Comparison of ENCODE assay signal across 17 cellular contexts in the genomic region with DNA sequence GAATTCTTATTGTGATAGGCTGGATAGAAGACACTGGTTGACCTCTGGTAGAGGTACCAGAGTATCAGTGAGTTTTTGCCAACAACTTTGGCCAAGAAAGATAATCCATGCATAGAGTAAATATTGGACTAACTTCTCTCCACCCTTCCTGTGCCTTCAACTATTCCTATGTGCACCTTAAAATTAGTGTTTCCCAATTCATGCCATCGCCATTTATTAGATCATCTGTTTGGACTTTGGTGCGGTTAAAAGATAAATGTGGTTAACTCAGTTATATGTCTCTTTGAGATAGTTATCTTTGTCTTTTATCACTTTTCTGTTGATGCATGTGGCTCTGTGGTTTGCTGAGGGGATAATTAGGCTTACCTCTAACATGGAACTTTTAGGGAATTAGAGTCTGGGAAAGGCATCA. TPM values are rescaled to one million over a fixed set of nuclear protein-coding genes. Genes with fewer than 3 reads are reported as not detected.
A peak's percentile ranks its signal among the peaks of the same experiment; 100 is the strongest.
DNase-seq lines count a peak whose midpoint lies in the region; ATAC-seq, FAIRE-seq and TF ChIP-seq lines count a peak whose summit lies in the region.
"Had no signal": no experiment of that assay in that cellular context is flagged by ENCODE, and none has a peak within 500 bp of the region (broad histone marks: within the 10 kb centered on the region; RNA-seq: fewer than 3 reads in every experiment).

No MANE protein-coding gene starts in this region.

- H3K9me2 ChIP-seq in SK-N-SH: no peaks in the 10 kb centered on the region

- H3K4me1 ChIP-seq in SK-N-SH (ENCODE audit: control insufficient read depth in 1 of 2, insufficient read depth in 2 of 2, low read depth in 1 of 2, low read length in 1 of 2) (peaks cover 4 to 7% of the 10 kb centered on the region in 2 experiments; a peak in 2 of 4 replicates), K562 (replicated peaks in 1 of 2; ENCODE audit: control insufficient read depth in 2 of 2, insufficient read depth in 2 of 2, low read length in 2 of 2) (peaks cover 0 to 4% of the 10 kb centered on the region in 2 experiments; a peak in 4 of 5 replicates), smooth muscle cell (ENCODE audit: low read depth) (peaks cover 9% of the 10 kb centered on the region), uterus (no peaks in the 10 kb centered on the region)

- H3K27me3 ChIP-seq in SK-N-SH (ENCODE audit: insufficient read depth): no peaks in the 10 kb centered on the region
- 0 out of 5 replicates have a peak, but pooled peaks cover 0 to 2% of the 10 kb centered on the region in 2 experiments for H3K27me3 ChIP-seq in K562 (ENCODE audit: control insufficient read depth in 2 of 2, insufficient read depth in 2 of 2, low read length in 2 of 2)
- no peaks in the 10 kb centered on the region for H3K27me3 ChIP-seq in smooth muscle cell (ENCODE audit: low read depth)
- H3K27me3 ChIP-seq in uterus: no peaks in the 10 kb centered on the region

- CTCF ChIA-PET in SK-N-SH (lab: Yijun Ruan, JAX): interaction anchor here (0.6 to 1.2 kb wide), 2 partner anchors 36 to 70 kb away, joined by 3 read pairs; no protein-coding TSS in a partner anchor
- CTCF ChIA-PET in K562 (lab: Yijun Ruan, JAX; ENCODE audit: low intra/inter-chr PET ratio): no interaction called here

- H4K20me1 ChIP-seq in SK-N-SH (ENCODE audit: insufficient read depth): no peaks in the 10 kb centered on the region
- H4K20me1 ChIP-seq in K562 (replicated peaks; ENCODE audit: control insufficient read depth, insufficient read depth, low read length): no peaks in the 10 kb centered on the region
- peaks cover 41% of the 10 kb centered on the region for H4K20me1 ChIP-seq in smooth muscle cell (ENCODE audit: low read depth)
- H4K20me1 ChIP-seq: BLaER1 had no signal

- POLR2A ChIA-PET in SK-N-SH (lab: Yijun Ruan, JAX) (no interaction called here), K562 (lab: Yijun Ruan, JAX) (interaction anchor here (0.5 to 0.9 kb wide), 2 partner anchors 30 to 718 kb away, joined by 3 to 4 read pairs; no protein-coding TSS in a partner anchor)

- H3F3A ChIP-seq in SK-N-SH (replicated peaks; ENCODE audit: insufficient read depth) (peaks cover 6% of the 10 kb centered on the region), smooth muscle cell (ENCODE audit: low read depth) (peaks cover 12% of the 10 kb centered on the region)

- no peaks in the 10 kb centered on the region for H3K9me1 ChIP-seq in K562 (ENCODE audit: control insufficient read depth, insufficient read depth, low read length)

- no peak for ATAC-seq in SK-N-SH treated with all-trans-retinoic acid at 6 μM for 48 hours
- ATAC-seq in K562: no peak
- ATAC-seq in HG02623 (IDR thresholded peaks at IDR 0.05; ENCODE audit: unreplicated experiment): no peak
- no peak for ATAC-seq in GM19395 (IDR thresholded peaks at IDR 0.05; ENCODE audit: unreplicated experiment)

- BruUV-seq in K562 (replicated peaks; lab: Mats Ljungman, UMichigan): no TSS peak

- 88% methylated on average over 2 of the region's 2 CpGs for WGBS in SK-N-SH (ENCODE audit: low lambda C conversion rate)
- WGBS in K562 (ENCODE audit: insufficient coverage, low coverage, missing lambda C conversion rate): 7% methylated on average over 2 of the region's 2 CpGs
- WGBS in smooth muscle cell (ENCODE audit: low lambda C conversion rate): 59% methylated on average over 2 of the region's 2 CpGs

- H3K9me3 ChIP-seq in SK-N-SH (no peaks in the 10 kb centered on the region), K562 (replicated peaks; ENCODE audit: control insufficient read depth, insufficient read depth, low read depth, low read length) (no peaks in the 10 kb centered on the region), smooth muscle cell (replicated peaks; ENCODE audit: low read depth) (no peaks in the 10 kb centered on the region), uterus (no peaks in the 10 kb centered on the region)
- H3K9me3 ChIP-seq: BLaER1, HAP-1 had no signal

- no peak for FAIRE-seq in K562 (lab: Jason Lieb, UNC)
- FAIRE-seq: GM12891, GM19239 had no signal

- H3K27ac ChIP-seq in SK-N-SH (ENCODE audit: low read depth in 2 of 2, low read length in 1 of 2): no peak overlapping the region
- H3K27ac ChIP-seq in K562 (ENCODE audit: extremely low read depth, low read depth, low read length): no peak overlapping the region
- H3K27ac ChIP-seq in smooth muscle cell (ENCODE audit: low read depth): peak overlapping the region; percentile 98
- no peak overlapping the region for H3K27ac ChIP-seq in uterus
- H3K27ac ChIP-seq: 22Rv1, BLaER1, GM23248 had no signal

- H3K4me2 ChIP-seq in SK-N-SH (no peak overlapping the region), K562 (ENCODE audit: insufficient read depth, low read length) (no peak overlapping the region), smooth muscle cell (no peak overlapping the region)
- H3K4me2 ChIP-seq: BLaER1 had no signal

- H3K9ac ChIP-seq in SK-N-SH (no peak overlapping the region), K562 (ENCODE audit: insufficient read depth in 1 of 2, low read depth in 2 of 2, low read length in 2 of 2) (no peak overlapping the region), smooth muscle cell (ENCODE audit: low read depth) (no peak overlapping the region)
- H3K9ac ChIP-seq: BLaER1, GM23248 had no signal

- TF ChIP-seq RAD21 in SK-N-SH (IDR thresholded peaks at IDR 0.05; ENCODE audit: low read length) (no peak), K562 (CRISPR knock-in tag; conservative IDR thresholded peaks at IDR 0.05 in 1 of 2, IDR thresholded peaks at IDR 0.05 in 1 of 2) (no peak)

- H3K79me2 ChIP-seq in SK-N-SH (ENCODE audit: insufficient read depth) (peaks cover 95% of the 10 kb centered on the region), K562 (ENCODE audit: control insufficient read depth, insufficient read depth, low read length) (no peaks in the 10 kb centered on the region), smooth muscle cell (ENCODE audit: low read depth) (peaks cover 82% of the 10 kb centered on the region)

- DNase-seq in SK-N-SH (no peak), M059J (ENCODE audit: low read depth) (peak; percentile 69), K562 (ENCODE audit: extremely low read depth in 1 of 4, low spot score in 3 of 4) (no peak), smooth muscle cell (lab: John Stamatoyannopoulos, UW; ENCODE audit: unreplicated experiment) (no peak), uterus (no peak)
- DNase-seq: Calu3; CD4-positive, alpha-beta memory T cell; DMS79 treated with DMSO at 0.1 percent for 48 hours; GM23248 had no signal

- TF ChIP-seq POLR2A in K562 (conservative IDR thresholded peaks at IDR 0.05): no peak
- TF ChIP-seq POLR2A in uterus (IDR thresholded peaks at IDR 0.05): no peak

- H3K36me3 ChIP-seq in SK-N-SH (replicated peaks in 1 of 2; ENCODE audit: control insufficient read depth in 1 of 2, insufficient read depth in 2 of 2, low read length in 1 of 2): peaks cover 4 to 24% of the 10 kb centered on the region in 2 experiments
- H3K36me3 ChIP-seq in K562 (ENCODE audit: control insufficient read depth, insufficient read depth, low read length): no peaks in the 10 kb centered on the region
- H3K36me3 ChIP-seq in smooth muscle cell (ENCODE audit: low read depth): no peaks in the 10 kb centered on the region
- no peaks in the 10 kb centered on the region for H3K36me3 ChIP-seq in uterus
- H3K36me3 ChIP-seq: BLaER1, HAP-1 had no signal

- in situ Hi-C loops in K562 (cut with MboI): no loop called here

- H2AFZ ChIP-seq in SK-N-SH (ENCODE audit: low read depth) (no peak overlapping the region), K562 (ENCODE audit: low read depth, low read length) (no peak overlapping the region), smooth muscle cell (ENCODE audit: low read depth) (no peak overlapping the region)
- H2AFZ ChIP-seq: GM23248 had no signal

- TF ChIP-seq CTCF in SK-N-SH (IDR thresholded peaks at IDR 0.05) (no peak), K562 (IDR thresholded peaks at IDR 0.05 in 2 of 3, conservative IDR thresholded peaks at IDR 0.05 in 1 of 3; ENCODE audit: insufficient read depth in 2 of 3, low read depth in 1 of 3, low read length in 3 of 3) (no peak), smooth muscle cell (IDR thresholded peaks at IDR 0.05; ENCODE audit: borderline replicate concordance, insufficient read depth, poor library complexity, severe bottlenecking) (no peak), uterus (IDR thresholded peaks at IDR 0.05) (no peak)

- intact Hi-C loops in K562 (cut with micrococcal nuclease) (no loop called here), uterus (cut with DNase I; ENCODE audit: low total_unique reads) (no loop called here)

- H3K4me3 ChIP-seq in SK-N-SH (ENCODE audit: low read depth in 2 of 2, low read length in 1 of 2) (no peak overlapping the region), K562 (no peak overlapping the region), smooth muscle cell (no peak overlapping the region), uterus (no peak overlapping the region)
- H3K4me3 ChIP-seq: BLaER1, GM23248, HAP-1 had no signal

- no peak for TF ChIP-seq EP300 in SK-N-SH (IDR thresholded peaks at IDR 0.05; ENCODE audit: borderline replicate concordance in 1 of 2, low read depth in 1 of 2, low read length in 1 of 2)
- TF ChIP-seq EP300 in K562 (IDR thresholded peaks at IDR 0.05; ENCODE audit: low read length): no peak

RNA-seq across cellular contexts. Expression of a gene that starts 4.6 kb away (rescaled TPM):
- polyA plus RNA-seq in SK-N-SH (2012; rRNA removed): 50.0 and 55.0 TPM in 2 replicates
- 72.7 and 72.8 TPM in 2 replicates for polyA plus RNA-seq in SK-N-SH (2012; cell fraction: cytosol; rRNA removed)
- 39.7 and 70.7 TPM in 2 replicates for polyA plus RNA-seq in SK-N-SH (2012; cell fraction: nucleus; rRNA removed)
- total RNA-seq in M059J (2014; rRNA removed; shearing (Covaris generic)): 69.1 and 81.0 TPM in 2 replicates
- not detected in 2 replicates for total RNA-seq in K562 (2011; cell fraction: chromatin; rRNA removed; ENCODE audit: low replicate concordance)
- total RNA-seq in K562 (2011; cell fraction: nucleolus; rRNA removed): not detected in 2 replicates
- not detected in 2 replicates for total RNA-seq in K562 (2011; cell fraction: nucleoplasm; rRNA removed)
- not detected in 2 replicates for total RNA-seq in K562 (2014; rRNA removed)
- not detected in 2 replicates for total RNA-seq in K562 (2014; rRNA removed; fragmentation: Illumina TruSeq; extraction: Trizol)
- total RNA-seq in K562 (2015; rRNA removed; fragmentation: Illumina TruSeq; extraction: Trizol): not detected in 2 replicates
- 0.22 and 0.29 TPM in 2 replicates for total RNA-seq in K562 (2021)
- polyA plus RNA-seq in K562 (2011; rRNA removed): not detected in 2 replicates
- not detected in 2 replicates for polyA plus RNA-seq in K562 (2011; cell fraction: cytosol; rRNA removed)
- 0.03 TPM in 1 of 2 replicates, not detected in the other for polyA plus RNA-seq in K562 (2011; cell fraction: nucleus; rRNA removed)
- polyA plus RNA-seq in K562 (2012): 0.04 TPM in 1 of 2 replicates, not detected in the other
- polyA plus RNA-seq in K562 (2014; fragmentation: Illumina TruSeq; extraction: Trizol): not detected in 2 replicates
- polyA plus RNA-seq in K562 (2014; fragmentation: Nextera tagmentation; extraction: Ambion mirVana): under 1 TPM in 1 of 2 experiments, not detected in 1; 0.01 TPM
- not detected in 2 replicates for polyA plus RNA-seq in K562 (2014; rRNA removed)
- polyA minus RNA-seq in K562 (2011; rRNA and poly(A)+ RNA removed): not detected in 2 replicates
- polyA minus RNA-seq in K562 (2011; cell fraction: cytosol; rRNA and poly(A)+ RNA removed): not detected in 2 replicates
- polyA minus RNA-seq in K562 (2011; cell fraction: nucleus; rRNA and poly(A)+ RNA removed): not detected in 2 replicates
- 89.2 and 105 TPM in 2 replicates for total RNA-seq in smooth muscle cell
- 77.0 and 96.1 TPM in 2 replicates for polyA plus RNA-seq in smooth muscle cell
- total RNA-seq in uterus: 10 to 100 TPM; 16.2 to 30.2 (median 22.9) TPM

Comparison
In these comparisons a context has a peak if more than half of its experiments do, and no peak if none do; other contexts are left out.
1. RNA of a gene that starts 4.6 kb away (total RNA-seq): 89.2 to 105 TPM in smooth muscle cell, 69.1 to 81.0 TPM in M059J and 16.2 to 30.2 TPM in uterus; 0.22 to 0.29 TPM in K562; every median in the first group is over 10 times any median in the second.